ENCODE assay signal across 10 cellular contexts in the genomic region with DNA sequence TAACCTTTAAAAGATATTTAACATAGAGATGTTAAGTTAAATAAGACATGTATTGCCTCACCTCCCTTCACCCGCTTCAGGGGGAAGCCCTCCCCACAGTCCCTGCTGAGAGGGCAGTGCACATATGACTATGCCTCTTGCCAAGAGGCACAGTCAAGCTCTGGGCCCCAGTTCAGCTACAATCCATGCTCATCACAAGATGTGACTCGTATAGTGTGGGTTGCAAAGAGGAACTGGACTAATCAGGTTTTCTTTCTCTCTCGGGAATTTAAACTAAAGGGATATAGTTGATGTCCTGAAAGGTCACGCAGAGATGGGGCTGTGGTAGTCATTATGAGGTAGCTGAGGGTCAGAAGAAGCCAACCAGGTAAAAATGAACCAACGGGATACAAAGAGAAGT. TPM values are rescaled to one million over a fixed set of nuclear protein-coding genes. Genes with fewer than 3 reads are reported as not detected.
A peak's percentile ranks its signal among the peaks of the same experiment; 100 is the strongest.
DNase-seq lines count a peak whose midpoint lies in the region; ATAC-seq and TF ChIP-seq lines count a peak whose summit lies in the region.
"Had no signal": no experiment of that assay in that cellular context is flagged by ENCODE, and none has a peak within 500 bp of the region (broad histone marks: within the 10 kb centered on the region; RNA-seq: fewer than 3 reads in every experiment).

No MANE protein-coding gene starts in this region.

- no peak for TF ChIP-seq CTCF in vagina (IDR thresholded peaks at IDR 0.05)
- TF ChIP-seq CTCF in uterus (IDR thresholded peaks at IDR 0.05): no peak

- no peak overlapping the region for H3K4me3 Mint-ChIP-seq in CD4-positive, CD25-positive, alpha-beta regulatory T cell
- peak overlapping the region; percentile 6 for H3K4me3 Mint-ChIP-seq in activated naive CD8-positive, alpha-beta T cell treated with anti-CD3 and anti-CD28 coated beads for 36 hours
- H3K4me3 Mint-ChIP-seq: brain had no signal

- H3K27ac ChIP-seq in CD4-positive, CD25-positive, alpha-beta regulatory T cell (ENCODE audit: insufficient read depth, low read length, poor library complexity, severe bottlenecking): no peak overlapping the region
- no peak overlapping the region for H3K27ac ChIP-seq in vagina
- no peak overlapping the region for H3K27ac ChIP-seq in uterus
- H3K27ac ChIP-seq: HL-60 had no signal

- H3K27me3 Mint-ChIP-seq in CD4-positive, CD25-positive, alpha-beta regulatory T cell: no peaks in the 10 kb centered on the region
- H3K27me3 Mint-ChIP-seq in activated naive CD8-positive, alpha-beta T cell treated with anti-CD3 and anti-CD28 coated beads for 36 hours: no peaks in the 10 kb centered on the region
- H3K27me3 Mint-ChIP-seq: brain had no signal

- H3K36me3 ChIP-seq in CD4-positive, CD25-positive, alpha-beta regulatory T cell (ENCODE audit: control insufficient read depth, insufficient read depth, low read length): peaks cover 13% of the 10 kb centered on the region
- H3K36me3 ChIP-seq in vagina (peaks cover 0 to 8% of the 10 kb centered on the region in 2 donors), uterus (no peaks in the 10 kb centered on the region)

- no peak for DNase-seq in CD4-positive, CD25-positive, alpha-beta regulatory T cell
- DNase-seq in activated naive CD8-positive, alpha-beta T cell treated with anti-CD3 and anti-CD28 coated beads for 36 hours: peak; percentile 60
- DNase-seq in sciatic nerve (ENCODE audit: low spot score) (no peak), vagina (ENCODE audit: extremely low spot score in 2 of 2) (no peak), HuH-7 (ENCODE audit: low spot score) (no peak), uterus (no peak)

- TF ChIP-seq POLR2A in vagina (IDR thresholded peaks at IDR 0.05): no peak
- TF ChIP-seq POLR2A in uterus (IDR thresholded peaks at IDR 0.05): no peak

- H3K9me3 Mint-ChIP-seq in CD4-positive, CD25-positive, alpha-beta regulatory T cell: peaks cover 0 to 2% (median 0%) of the 10 kb centered on the region in 7 donors
- H3K9me3 Mint-ChIP-seq in activated naive CD8-positive, alpha-beta T cell treated with anti-CD3 and anti-CD28 coated beads for 36 hours: no peaks in the 10 kb centered on the region
- H3K9me3 Mint-ChIP-seq: brain had no signal

- H3K9me3 ChIP-seq in CD4-positive, CD25-positive, alpha-beta regulatory T cell (ENCODE audit: control insufficient read depth in 2 of 2, low read length in 2 of 2): no peaks in the 10 kb centered on the region
- H3K9me3 ChIP-seq in vagina: no peaks in the 10 kb centered on the region
- H3K9me3 ChIP-seq in uterus: no peaks in the 10 kb centered on the region

- no peak overlapping the region for H3K4me3 ChIP-seq in CD4-positive, CD25-positive, alpha-beta regulatory T cell (ENCODE audit: low read depth, low read length)
- H3K4me3 ChIP-seq in vagina (no peak overlapping the region), uterus (no peak overlapping the region)

- peaks cover 22% of the 10 kb centered on the region for H3K36me3 Mint-ChIP-seq in CD4-positive, CD25-positive, alpha-beta regulatory T cell
- H3K36me3 Mint-ChIP-seq in activated naive CD8-positive, alpha-beta T cell treated with anti-CD3 and anti-CD28 coated beads for 36 hours: peaks cover 23% of the 10 kb centered on the region

- no peaks in the 10 kb centered on the region for H3K4me1 ChIP-seq in CD4-positive, CD25-positive, alpha-beta regulatory T cell (ENCODE audit: control insufficient read depth, insufficient read depth, low read length, poor library complexity, severe bottlenecking)
- H3K4me1 ChIP-seq in vagina (peaks cover 17% of the 10 kb centered on the region), uterus (no peaks in the 10 kb centered on the region)

- intact Hi-C loops in sciatic nerve (cut with DNase I) (no loop called here), vagina (cut with DNase I) (no loop called here), uterus (cut with DNase I; ENCODE audit: low total_unique reads) (no loop called here)

- H3K27ac Mint-ChIP-seq in CD4-positive, CD25-positive, alpha-beta regulatory T cell: peak overlapping the region in 1 of 3 donors; percentile 18
- H3K27ac Mint-ChIP-seq in activated naive CD8-positive, alpha-beta T cell treated with anti-CD3 and anti-CD28 coated beads for 36 hours: peak overlapping the region; percentile 68

- H3K4me1 Mint-ChIP-seq in CD4-positive, CD25-positive, alpha-beta regulatory T cell: peaks cover 2 to 15% (median 6%) of the 10 kb centered on the region in 4 donors
- peaks cover 17% of the 10 kb centered on the region for H3K4me1 Mint-ChIP-seq in activated naive CD8-positive, alpha-beta T cell treated with anti-CD3 and anti-CD28 coated beads for 36 hours

- no peaks in the 10 kb centered on the region for H3K27me3 ChIP-seq in CD4-positive, CD25-positive, alpha-beta regulatory T cell (ENCODE audit: control insufficient read depth, insufficient read depth, low read length)
- H3K27me3 ChIP-seq in vagina (no peaks in the 10 kb centered on the region), uterus (no peaks in the 10 kb centered on the region)

- peak; percentile 44 to 55 for ATAC-seq in CD4-positive, CD25-positive, alpha-beta regulatory T cell (ENCODE audit: low read depth in 2 of 2)
- peak; percentile 99 for ATAC-seq in GM19351 (IDR thresholded peaks at IDR 0.05; ENCODE audit: unreplicated experiment)
- peak; percentile 92 for ATAC-seq in HG03378 (IDR thresholded peaks at IDR 0.05; ENCODE audit: unreplicated experiment)
- ATAC-seq in sciatic nerve: peak; percentile 62

RNA-seq across cellular contexts. Expression of a gene that starts 35.6 kb away (rescaled TPM):
- total RNA-seq in CD4-positive, CD25-positive, alpha-beta regulatory T cell: 32.5 TPM
- 10 to 100 TPM in 1 of 4 donors, 1 to 10 TPM in 3; 8.1 to 10.3 (median 9.2) TPM for polyA plus RNA-seq in CD4-positive, CD25-positive, alpha-beta regulatory T cell
- total RNA-seq in activated naive CD8-positive, alpha-beta T cell treated with anti-CD3 and anti-CD28 coated beads for 36 hours: 10 to 100 TPM; 63.8 to 76.2 TPM
- total RNA-seq in sciatic nerve (61.9 TPM), vagina (52.1 TPM), uterus (10 to 100 TPM; 25.6 to 68.2 (median 32.9) TPM)
